Comparison of ENCODE assay signal across 30 cellular contexts in the genomic region with DNA sequence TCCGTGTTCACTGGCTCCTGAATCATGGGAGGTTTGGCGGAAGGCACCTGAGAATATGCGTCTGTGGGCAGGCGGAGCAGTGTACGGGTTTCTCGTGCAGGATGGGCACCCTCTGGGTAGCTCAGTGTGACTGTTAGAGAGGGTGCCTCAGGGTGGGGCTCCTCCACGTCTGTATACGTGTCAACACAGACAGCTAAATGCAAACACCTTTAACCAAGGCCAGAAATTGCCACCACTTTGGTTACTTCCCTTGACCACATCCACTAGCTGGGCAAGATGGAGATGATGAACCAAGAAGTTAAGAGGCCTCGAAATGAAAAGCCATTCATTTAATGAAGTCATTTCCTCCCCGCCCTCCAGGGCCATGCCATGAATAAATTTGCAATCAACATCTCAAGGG.
"Had no signal": no experiment of that assay in that cellular context is flagged by ENCODE, and none has a peak within 500 bp of the region (broad histone marks: within the 10 kb centered on the region; RNA-seq: fewer than 3 reads in every experiment).

No MANE protein-coding gene starts in this region.

- ATAC-seq: activated CD4-positive, alpha-beta T cell treated with anti-CD3 and anti-CD28 coated beads for 36 hours; activated CD4-positive, CD25-positive, alpha-beta regulatory T cell treated with anti-CD3 and anti-CD28 coated beads, Interleukin-2, amount 50 U/mL, for 24 hours; activated naive CD4-positive, alpha-beta T cell treated with anti-CD3 and anti-CD28 coated beads, Interleukin-2, amount 50 U/mL, for 72 hours; body of pancreas; K562; WTC11 had no signal

- H3K4me3 Mint-ChIP-seq: activated CD4-positive, alpha-beta T cell treated with anti-CD3 and anti-CD28 coated beads for 36 hours; activated naive CD4-positive, alpha-beta T cell treated with anti-CD3 and anti-CD28 coated beads for 36 hours; activated T-cell treated with anti-CD3 and anti-CD28 coated beads, Interleukin-2, amount 50 U/mL, for 24 hours; activated T-helper 1 cell treated with anti-CD3 and anti-CD28 coated beads, Interleukin-12 subunit alpha, Interleukin-12 subunit beta, Interleukin-2, Interleukin-4 antibody, amounts not matched to agents 30 ng/mL and 10 ng/mL and 1 ng/mL, durations not matched to agents 14 hours and 24 hours and 36 hours; T-helper 1 cell treated with Interleukin-12 subunit alpha and Interleukin-12 subunit beta and Interleukin-4 antibody, amounts not matched to agents 30 μg/mL and 1 μg/mL, for 36 hours; T-helper 2 cell treated with Interferon-gamma antibody and Interleukin-4, amounts not matched to agents 5 μg/mL and 100 μg/mL, for 36 hours; WTC11 had no signal

- H3K27ac Mint-ChIP-seq: activated CD4-positive, alpha-beta T cell treated with anti-CD3 and anti-CD28 coated beads for 36 hours; activated naive CD4-positive, alpha-beta T cell treated with anti-CD3 and anti-CD28 coated beads for 36 hours; activated naive CD4-positive, alpha-beta T cell treated with anti-CD3 and anti-CD28 coated beads, Interleukin-2, amount 50 U/mL, for 72 hours; activated T-cell treated with anti-CD3 and anti-CD28 coated beads, Interleukin-2, amount 50 U/mL, for 24 hours; activated T-helper 1 cell treated with anti-CD3 and anti-CD28 coated beads, Interleukin-12 subunit alpha, Interleukin-12 subunit beta, Interleukin-2, Interleukin-4 antibody, amounts not matched to agents 30 ng/mL and 10 ng/mL and 1 ng/mL, durations not matched to agents 14 hours and 24 hours and 36 hours; T-helper 1 cell treated with Interleukin-12 subunit alpha and Interleukin-12 subunit beta and Interleukin-4 antibody, amounts not matched to agents 30 μg/mL and 1 μg/mL, for 36 hours; T-helper 2 cell treated with Interferon-gamma antibody and Interleukin-4, amounts not matched to agents 5 μg/mL and 100 μg/mL, for 36 hours; WTC11 had no signal

- H3K9me3 Mint-ChIP-seq: activated naive CD4-positive, alpha-beta T cell treated with anti-CD3 and anti-CD28 coated beads for 36 hours; activated naive CD4-positive, alpha-beta T cell treated with anti-CD3 and anti-CD28 coated beads, Interleukin-2, amount 50 U/mL, for 72 hours; activated T-cell treated with anti-CD3 and anti-CD28 coated beads, Interleukin-2, amount 50 U/mL, for 24 hours; activated T-helper 1 cell treated with anti-CD3 and anti-CD28 coated beads, Interleukin-12 subunit alpha, Interleukin-12 subunit beta, Interleukin-2, Interleukin-4 antibody, amounts not matched to agents 30 ng/mL and 10 ng/mL and 1 ng/mL, durations not matched to agents 14 hours and 24 hours and 36 hours; T-helper 1 cell treated with Interleukin-12 subunit alpha and Interleukin-12 subunit beta and Interleukin-4 antibody, amounts not matched to agents 30 μg/mL and 1 μg/mL, for 36 hours; T-helper 2 cell treated with Interferon-gamma antibody and Interleukin-4, amounts not matched to agents 5 μg/mL and 100 μg/mL, for 36 hours; WTC11 had no signal

- DNase-seq: activated CD4-positive, alpha-beta T cell treated with anti-CD3 and anti-CD28 coated beads for 36 hours; activated CD4-positive, alpha-beta T cell treated with anti-CD3 and anti-CD28 coated beads, Interleukin-2, amount 50 U/mL, for 1 hour; activated CD8-positive, alpha-beta memory T cell treated with anti-CD3 and anti-CD28 coated beads for 24 hours; activated gamma-delta T cell treated with Interleukin-2 at 50 U/mL for 16 hours; activated naive CD4-positive, alpha-beta T cell treated with anti-CD3 and anti-CD28 coated beads for 36 hours; activated T-cell treated with anti-CD3 and anti-CD28 coated beads, Interleukin-2, amount 50 U/mL, for 24 hours; adrenal gland; body of pancreas; caudate nucleus; cerebellar nuclear complex; IMR-90; NCI-H1092 treated with DMSO at 0.1 percent for 48 hours; NCI-H1417; NCI-H146; NCI-H187; NCI-H2029 treated with DMSO at 0.1 percent for 48 hours; NCI-H2107; NCI-H510A; NCI-H526; NCI-H748 treated with DMSO at 0.1 percent for 48 hours; OCI-M1; SHP77; SJCRH30 had no signal

- H3K4me1 Mint-ChIP-seq: activated CD4-positive, alpha-beta T cell treated with anti-CD3 and anti-CD28 coated beads for 36 hours had no signal

- H3K36me3 Mint-ChIP-seq: activated naive CD4-positive, alpha-beta T cell treated with anti-CD3 and anti-CD28 coated beads, Interleukin-2, amount 50 U/mL, for 72 hours; WTC11 had no signal
